ENCODE assay signal across 10 cellular contexts in genomic region chr12:50542448-50542847, GRCh38. TPM values are rescaled to one million over a fixed set of nuclear protein-coding genes. Genes with fewer than 3 reads are reported as not detected.
A peak's percentile ranks its signal among the peaks of the same experiment; 100 is the strongest.
DNase-seq lines count a peak whose midpoint lies in the region; ATAC-seq and TF ChIP-seq lines count a peak whose summit lies in the region.
"Had no signal": no experiment of that assay in that cellular context is flagged by ENCODE, and none has a peak within 500 bp of the region (broad histone marks: within the 10 kb centered on the region; RNA-seq: fewer than 3 reads in every experiment).

No MANE protein-coding gene starts in this region.

- DNase-seq in NCI-H1436 (lab: John Stamatoyannopoulos, UW) (peak; percentile 14), NCI-H1436 treated with DMSO at 0.1 percent for 48 hours (lab: John Stamatoyannopoulos, UW) (no peak), NCI-H2196 (lab: John Stamatoyannopoulos, UW; ENCODE audit: unreplicated experiment) (peak; percentile 49), amniotic epithelial cell (ENCODE audit: low read depth) (peak; percentile 54), omental fat pad (ENCODE audit: low spot score) (no peak)
- DNase-seq: activated naive CD8-positive, alpha-beta T cell treated with anti-CD3 and anti-CD28 coated beads, Interleukin-2, amount 10 ng/mL, durations not matched to agents 7 days and 5 days; MM.1S had no signal

- TF ChIP-seq CTCF in omental fat pad (IDR thresholded peaks at IDR 0.05) = no peak

- ATAC-seq in omental fat pad (ENCODE audit: low FRiP score) (peak; percentile 62), HG03039 (IDR thresholded peaks at IDR 0.05; ENCODE audit: unreplicated experiment) (no peak), HG03469 (IDR thresholded peaks at IDR 0.05; ENCODE audit: unreplicated experiment) (no peak), GM18520 (IDR thresholded peaks at IDR 0.05; ENCODE audit: unreplicated experiment) (no peak)

RNA-seq across cellular contexts. Expression of gene DIP2B, which starts 37.7 kb away (rescaled TPM):
- 10 to 100 TPM; 21.1 to 35.2 (median 24.4) TPM for total RNA-seq in omental fat pad

Comparison
In these comparisons a context has a peak if more than half of its experiments do, and no peak if none do; other contexts are left out.
1. DNase-seq: peak in NCI-H1436 (single experiment), NCI-H2196 (single experiment) and amniotic epithelial cell (single experiment); none in NCI-H1436 treated with DMSO at 0.1 percent for 48 hours (single experiment) and omental fat pad (single experiment).